In the genomic region with DNA sequence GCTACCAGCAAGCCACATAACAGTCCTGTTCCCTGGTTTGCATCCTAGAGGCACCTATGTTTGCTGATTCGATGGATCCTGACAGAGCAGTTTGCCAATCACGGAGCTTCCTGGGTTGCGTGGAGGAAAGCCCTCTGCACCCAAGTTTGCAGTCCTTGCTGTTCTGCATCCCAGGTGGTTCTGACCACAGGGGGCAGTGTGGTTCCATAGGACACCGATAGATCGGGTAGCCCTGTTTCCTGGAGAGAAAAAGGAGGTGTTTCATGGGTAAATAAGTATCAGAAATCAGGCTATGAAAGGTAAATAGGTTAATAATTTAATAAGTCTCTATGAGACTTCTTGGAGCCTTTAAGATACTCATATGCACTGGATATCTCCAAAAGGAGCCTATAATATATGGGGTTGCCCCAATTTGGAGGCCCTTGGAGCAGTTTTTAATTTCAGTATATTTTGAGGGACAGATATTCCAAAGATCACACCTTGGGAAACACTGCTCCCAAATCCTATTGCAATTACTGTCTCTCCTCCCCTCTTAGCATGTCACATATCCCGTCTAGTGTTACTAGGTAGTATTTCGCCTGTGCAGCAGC, we compare ENCODE assay signal across 8 cellular contexts.
DNase-seq lines count a peak whose midpoint lies in the region; ATAC-seq, FAIRE-seq and TF ChIP-seq lines count a peak whose summit lies in the region.

No MANE protein-coding gene starts in this region.

- no peaks in the 10 kb centered on the region for H3K36me3 ChIP-seq in smooth muscle cell (ENCODE audit: low read depth)

- no peaks in the 10 kb centered on the region for H3K9me3 ChIP-seq in smooth muscle cell (replicated peaks; ENCODE audit: low read depth)

- H3K27ac ChIP-seq in smooth muscle cell (ENCODE audit: low read depth) = peak overlapping the region; percentile 92

- TF ChIP-seq CTCF in smooth muscle cell (IDR thresholded peaks at IDR 0.05; ENCODE audit: borderline replicate concordance, insufficient read depth, poor library complexity, severe bottlenecking) = peak; percentile 59

- H3K79me2 ChIP-seq in smooth muscle cell (ENCODE audit: low read depth) = no peaks in the 10 kb centered on the region

- peaks cover 4% of the 10 kb centered on the region for H3F3A ChIP-seq in smooth muscle cell (ENCODE audit: low read depth)

- 86% methylated on average over 7 of the region's 7 CpGs for WGBS in smooth muscle cell (ENCODE audit: low lambda C conversion rate)

- no peak for TF ChIP-seq POLR2A in GM12891 (IDR thresholded peaks at IDR 0.05; ENCODE audit: low read depth, low read length)

- FAIRE-seq in GM12891 (lab: Jason Lieb, UNC) = no peak

- no peak for ATAC-seq in GM18858 (IDR thresholded peaks at IDR 0.05; ENCODE audit: unreplicated experiment)
- ATAC-seq in GM18520 (IDR thresholded peaks at IDR 0.05; ENCODE audit: unreplicated experiment) = no peak

- H3K4me2 ChIP-seq in smooth muscle cell = peak overlapping the region; percentile 32

- H3K27me3 ChIP-seq in smooth muscle cell (ENCODE audit: low read depth) = no peaks in the 10 kb centered on the region

- H3K9ac ChIP-seq in smooth muscle cell (ENCODE audit: low read depth) = no peak overlapping the region

- no peaks in the 10 kb centered on the region for H4K20me1 ChIP-seq in smooth muscle cell (ENCODE audit: low read depth)

- DNase-seq in ACHN = peak; percentile 68
- peak; percentile 32 for DNase-seq in GM12891 (ENCODE audit: insufficient read length, low spot score)
- DNase-seq in OCI-M1 (lab: John Stamatoyannopoulos, UW) = peak; percentile 67
- DNase-seq in amniotic epithelial cell (ENCODE audit: low read depth) = peak; percentile 56
- DNase-seq in hippocampal formation (lab: John Stamatoyannopoulos, UW) = peak; percentile 54 to 69
- no peak for DNase-seq in smooth muscle cell (lab: John Stamatoyannopoulos, UW; ENCODE audit: unreplicated experiment)

- H3K4me3 ChIP-seq in smooth muscle cell = no peak overlapping the region

- no peak overlapping the region for H2AFZ ChIP-seq in smooth muscle cell (ENCODE audit: low read depth)

- in situ Hi-C loops in ACHN (cut with HindIII; ENCODE audit: low pct_ligation_motif_present, low pct_unique_long_range_greater_than_20kb, low sequenced_read_pairs) = no loop called here

- H3K4me1 ChIP-seq in smooth muscle cell (ENCODE audit: low read depth) = peaks cover 38% of the 10 kb centered on the region

TF ChIP-seq in GM12891, 5 proteins besides CTCF, POLR2A, EP300 and RAD21:
- TF ChIP-seq SPI1 (IDR thresholded peaks at IDR 0.05; ENCODE audit: low read depth, low read length) = no peak
- no peak for TF ChIP-seq POU2F2 (IDR thresholded peaks at IDR 0.05; ENCODE audit: low read depth, low read length)
- TF ChIP-seq PAX5 (IDR thresholded peaks at IDR 0.05; ENCODE audit: insufficient read depth, low read length, severe bottlenecking) = no peak
- TF ChIP-seq TAF1 (IDR thresholded peaks at IDR 0.05; ENCODE audit: low read depth, low read length) = no peak
- TF ChIP-seq POLR2AphosphoS5 (IDR thresholded peaks at IDR 0.05; ENCODE audit: low read depth, low read length) = no peak
TF ChIP-seq in GM12891: peak in this region for 0.
